In genomic region chr9:36400332-36401178, GRCh38 we compare ENCODE assay signal across 8 cellular contexts. TPM values are rescaled to one million over a fixed set of nuclear protein-coding genes. Genes with fewer than 3 reads are reported as not detected.
A peak's percentile ranks its signal among the peaks of the same experiment; 100 is the strongest.
DNase-seq lines count a peak whose midpoint lies in the region; ATAC-seq and TF ChIP-seq lines count a peak whose summit lies in the region.

No MANE protein-coding gene starts in this region.

- peak overlapping the region; percentile 96 for H2BK5ac ChIP-seq in trophoblast cell (ENCODE audit: low read depth, low read length, poor library complexity)

- peak overlapping the region; percentile 98 for H4K8ac ChIP-seq in trophoblast cell (ENCODE audit: low read depth, low read length)

- peaks cover 10% of the 10 kb centered on the region for H3K36me3 Mint-ChIP-seq in activated naive CD8-positive, alpha-beta T cell treated with anti-CD3 and anti-CD28 coated beads, Interleukin-2, amount 10 ng/mL, durations not matched to agents 7 days and 5 days

- POLR2A ChIA-PET in activated naive CD8-positive, alpha-beta T cell treated with anti-CD3 and anti-CD28 coated beads, Interleukin-2, amount 10 ng/mL, durations not matched to agents 7 days and 5 days (lab: Charles Lee) = interaction anchor here (0.7 to 1.9 kb wide), 4 partner anchors 71 to 156 kb away, joined by 3 to 6 read pairs (median 4); no protein-coding TSS in a partner anchor

- TF ChIP-seq EP300 in tibial nerve (IDR thresholded peaks at IDR 0.05) = peak in 1 of 2 donors; percentile 70

- H3K27ac ChIP-seq in trophoblast cell (ENCODE audit: low read depth, low read length) = peak overlapping the region; percentile 96
- H3K27ac ChIP-seq in tibial nerve = peak overlapping the region; percentile 92 to 99 (median 95)

- H3K9me3 ChIP-seq in trophoblast cell (ENCODE audit: insufficient read depth, low read depth, low read length) (no peaks in the 10 kb centered on the region), tibial nerve (no peaks in the 10 kb centered on the region)

- H4K12ac ChIP-seq in trophoblast cell (ENCODE audit: low read depth, low read length) = peak overlapping the region; percentile 90

- H3K4ac ChIP-seq in trophoblast cell (ENCODE audit: low read depth, low read length) = peak overlapping the region; percentile 88

- DNase-seq in NCI-H1092 (lab: John Stamatoyannopoulos, UW) (peak; percentile 90), SKM-1 treated with dmso at 0.1 percent for 144 hours (lab: John Stamatoyannopoulos, UW; ENCODE audit: unreplicated experiment) (peak; percentile 86), Right ventricle myocardium superior (peak; percentile 94), trophoblast cell (peak; percentile 95), tibial nerve (ENCODE audit: low spot score in 2 of 2) (peak; percentile 76 to 77)
- DNase-seq in activated naive CD8-positive, alpha-beta T cell treated with anti-CD3 and anti-CD28 coated beads, Interleukin-2, amount 10 ng/mL, durations not matched to agents 7 days and 5 days = peak; percentile 93

- H3K23ac ChIP-seq in trophoblast cell (ENCODE audit: low read length) = no peak overlapping the region

- peak in 3 of 5 experiments; percentile 21 to 56 (median 31) for TF ChIP-seq CTCF in tibial nerve (IDR thresholded peaks at IDR 0.05)

- peak overlapping the region; percentile 94 for H4K91ac ChIP-seq in trophoblast cell (ENCODE audit: low read depth, low read length)

- H2AFZ ChIP-seq in trophoblast cell (ENCODE audit: insufficient read depth, low read length, poor library complexity) = peak overlapping the region; percentile 97

- H3K27me3 ChIP-seq in trophoblast cell (ENCODE audit: insufficient read depth, low read length) (no peaks in the 10 kb centered on the region), tibial nerve (no peaks in the 10 kb centered on the region)

- H3K27ac Mint-ChIP-seq in activated naive CD8-positive, alpha-beta T cell treated with anti-CD3 and anti-CD28 coated beads, Interleukin-2, amount 10 ng/mL, durations not matched to agents 7 days and 5 days = peak overlapping the region; percentile 95

- intact Hi-C loops in Right ventricle myocardium superior (cut with DNase I) = no loop called here

- H3K4me3 ChIP-seq in trophoblast cell (ENCODE audit: low read depth, low read length) = peak overlapping the region; percentile 99
- H3K4me3 ChIP-seq in tibial nerve = peak overlapping the region; percentile 61 to 96 (median 84)

- H2AK5ac ChIP-seq in trophoblast cell (ENCODE audit: low read length) = peak overlapping the region; percentile 85

- peaks cover 34% of the 10 kb centered on the region for H3K4me1 Mint-ChIP-seq in activated naive CD8-positive, alpha-beta T cell treated with anti-CD3 and anti-CD28 coated beads, Interleukin-2, amount 10 ng/mL, durations not matched to agents 7 days and 5 days

- peaks cover 9% of the 10 kb centered on the region for H3K79me1 ChIP-seq in trophoblast cell (ENCODE audit: low read length)

- peak overlapping the region; percentile 100 for H3K9ac ChIP-seq in trophoblast cell (ENCODE audit: low read length)

- ATAC-seq in HG02610 (IDR thresholded peaks at IDR 0.05; ENCODE audit: unreplicated experiment) (peak; percentile 67), Right ventricle myocardium superior (ENCODE audit: poor library complexity) (peak; percentile 97)
- peak; percentile 81 for ATAC-seq in activated naive CD8-positive, alpha-beta T cell treated with anti-CD3 and anti-CD28 coated beads, Interleukin-2, amount 10 ng/mL, durations not matched to agents 7 days and 5 days (ENCODE audit: low read depth)

- peak overlapping the region; percentile 92 for H3K4me3 Mint-ChIP-seq in activated naive CD8-positive, alpha-beta T cell treated with anti-CD3 and anti-CD28 coated beads, Interleukin-2, amount 10 ng/mL, durations not matched to agents 7 days and 5 days

- peak overlapping the region; percentile 99 for H3K18ac ChIP-seq in trophoblast cell (ENCODE audit: low read length)

- H3K9me3 Mint-ChIP-seq in activated naive CD8-positive, alpha-beta T cell treated with anti-CD3 and anti-CD28 coated beads, Interleukin-2, amount 10 ng/mL, durations not matched to agents 7 days and 5 days = no peaks in the 10 kb centered on the region

- H3K4me1 ChIP-seq in trophoblast cell (ENCODE audit: control insufficient read depth in 1 of 2, insufficient read depth in 2 of 2, low read length in 2 of 2) (no peaks in the 10 kb centered on the region), tibial nerve (peaks cover 4 to 54% (median 24%) of the 10 kb centered on the region in 4 donors)

- TF ChIP-seq POLR2A in GM10847 (IDR thresholded peaks at IDR 0.05; ENCODE audit: extremely low read depth, insufficient read length) (peak; percentile 30), tibial nerve (IDR thresholded peaks at IDR 0.05) (peak in 1 of 2 donors; percentile 46)

- peak overlapping the region; percentile 78 for H3K4me2 ChIP-seq in trophoblast cell (ENCODE audit: low read length)

- H3K79me2 ChIP-seq in trophoblast cell (ENCODE audit: control insufficient read depth, insufficient read depth, low read length, poor library complexity) = peaks cover 13% of the 10 kb centered on the region

- H3K36me3 ChIP-seq in trophoblast cell (ENCODE audit: control insufficient read depth in 1 of 2, insufficient read depth in 2 of 2, low read length in 2 of 2) = no peaks in the 10 kb centered on the region
- H3K36me3 ChIP-seq in tibial nerve = no peaks in the 10 kb centered on the region

- H2BK120ac ChIP-seq in trophoblast cell (ENCODE audit: insufficient read depth, low read length, poor library complexity) = peak overlapping the region; percentile 93

- no peak overlapping the region for H2BK12ac ChIP-seq in trophoblast cell (ENCODE audit: low read length)

- WGBS in trophoblast cell (ENCODE audit: extremely low coverage, insufficient coverage, insufficient read length) = no CpG with 5 or more reads among the region's 113 CpGs
- 0 to 1% methylated on average over 55 to 88 of the region's 113 CpGs for WGBS in tibial nerve, 2 donors

- peak overlapping the region; percentile 97 for H3K14ac ChIP-seq in trophoblast cell (ENCODE audit: low read length)

- no peaks in the 10 kb centered on the region for H3K27me3 Mint-ChIP-seq in activated naive CD8-positive, alpha-beta T cell treated with anti-CD3 and anti-CD28 coated beads, Interleukin-2, amount 10 ng/mL, durations not matched to agents 7 days and 5 days

RNA-seq across cellular contexts. Expression of gene RNF38, which starts 0.5 kb away (rescaled TPM):
- 10 to 100 TPM; 54.5 to 55.5 TPM for total RNA-seq in activated naive CD8-positive, alpha-beta T cell treated with anti-CD3 and anti-CD28 coated beads, Interleukin-2, amount 10 ng/mL, durations not matched to agents 7 days and 5 days
- 20.1 TPM for total RNA-seq in Right ventricle myocardium superior
- 61.8 and 63.0 TPM in 2 replicates for polyA plus RNA-seq in trophoblast cell (2013)
- 10 to 100 TPM; 25.5 to 55.5 (median 32.0) TPM for total RNA-seq in tibial nerve

Comparison
In these comparisons a context has a peak if more than half of its experiments do, and no peak if none do; other contexts are left out.
1. Peak in every context shown above with its lines: DNase-seq, ATAC-seq, H3K4me3 ChIP-seq and H3K27ac ChIP-seq.